Comparison of ENCODE assay signal across 23 cellular contexts in genomic region chr21:33659550-33659949, GRCh38. TPM values are rescaled to one million over a fixed set of nuclear protein-coding genes. Genes with fewer than 3 reads are reported as not detected.
DNase-seq lines count a peak whose midpoint lies in the region; ATAC-seq, FAIRE-seq and TF ChIP-seq lines count a peak whose summit lies in the region.
"Had no signal": no experiment of that assay in that cellular context is flagged by ENCODE, and none has a peak within 500 bp of the region (broad histone marks: within the 10 kb centered on the region; RNA-seq: fewer than 3 reads in every experiment).

No MANE protein-coding gene starts in this region.

- H4K8ac ChIP-seq in H1 (ENCODE audit: extremely low read depth, insufficient read depth, low read length), result no peak overlapping the region

- no peak overlapping the region for H3K23ac ChIP-seq in H1 (ENCODE audit: insufficient read length)

- H3K27me3 Mint-ChIP-seq in HFFc6 (ENCODE audit: insufficient read depth), result no peaks in the 10 kb centered on the region; the same call in none of the 2 replicates

- H2BK15ac ChIP-seq in H1 (ENCODE audit: low read length), result 0 out of 2 replicates have a peak overlapping the region, but pooled peaks have one; percentile 77

- no peak overlapping the region for H4K91ac ChIP-seq in H1 (replicated peaks; ENCODE audit: insufficient read length, low read length)

- H3K4me3 ChIP-seq in H1 (ENCODE audit: extremely low read depth in 1 of 4, insufficient read depth in 2 of 4, low read depth in 3 of 4, low read length in 4 of 4) (no peak overlapping the region), parathyroid adenoma (ENCODE audit: low read depth, low read length) (no peak overlapping the region)
- H3K4me3 ChIP-seq: A549, BLaER1 had no signal

- no peak overlapping the region for H4K5ac ChIP-seq in H1 (ENCODE audit: insufficient read length, low read depth, low read length)

- peak overlapping the region; percentile 29; the same call in 1 of the 2 replicates for H3K27ac Mint-ChIP-seq in HFFc6
- H3K27ac Mint-ChIP-seq: CD8-positive, alpha-beta T cell had no signal

- H3K27me3 ChIP-seq in H1 (replicated peaks in 1 of 4; ENCODE audit: control insufficient read depth in 3 of 4, extremely low read depth in 1 of 4, insufficient read depth in 3 of 4, low read length in 3 of 4) (no peaks in the 10 kb centered on the region), parathyroid adenoma (ENCODE audit: control insufficient read depth, insufficient read depth, low read length) (no peaks in the 10 kb centered on the region)
- H3K27me3 ChIP-seq: BLaER1 had no signal

- peak overlapping the region; percentile 44; the same call in 1 of the 2 replicates for H3K27ac ChIP-seq in C4-2B
- no peak overlapping the region for H3K27ac ChIP-seq in H1 (ENCODE audit: low read depth, low read length)
- H3K27ac ChIP-seq in parathyroid adenoma, result peak overlapping the region; percentile 39
- H3K27ac ChIP-seq: BLaER1 had no signal

- H3K9me3 ChIP-seq in H1 (ENCODE audit: insufficient read depth in 2 of 2, low read depth in 1 of 2, low read length in 1 of 2) (no peaks in the 10 kb centered on the region), parathyroid adenoma (ENCODE audit: control insufficient read depth, low read length) (no peaks in the 10 kb centered on the region)

- no peak overlapping the region for H3K4ac ChIP-seq in H1 (replicated peaks; ENCODE audit: insufficient read length, low read depth, low read length)

- POLR2A ChIA-PET in H1 (lab: Charles Lee; ENCODE audit: partially characterized antibody), result no interaction called here

- peaks cover 26% of the 10 kb centered on the region for H3K9me3 Mint-ChIP-seq in HFFc6

- CTCF ChIA-PET in H1 (lab: Charles Lee; ENCODE audit: partially characterized antibody), result interaction anchor here (1.4 kb wide), 1 partner anchor 236 kb away, joined by 3 read pairs; no protein-coding TSS in a partner anchor

- peaks cover 0 to 9% (median 2%) of the 10 kb centered on the region in 4 experiments; a peak in 3 of 7 replicates for H3K4me1 ChIP-seq in H1 (replicated peaks in 1 of 4; ENCODE audit: control insufficient read depth in 3 of 4, insufficient read depth in 4 of 4, low read length in 3 of 4)
- peaks cover 15% of the 10 kb centered on the region for H3K4me1 ChIP-seq in parathyroid adenoma
- H3K4me1 ChIP-seq: BLaER1 had no signal

- H2BK20ac ChIP-seq in H1 (ENCODE audit: low read length), result no peak overlapping the region

- no peak overlapping the region for H3K9ac ChIP-seq in H1 (replicated peaks in 1 of 4; ENCODE audit: extremely low read depth in 1 of 4, low read depth in 3 of 4, low read length in 3 of 4)
- H3K9ac ChIP-seq in parathyroid adenoma, result no peak overlapping the region
- H3K9ac ChIP-seq: BLaER1, SK-N-SH had no signal

- TF ChIP-seq POLR2A in H1 (IDR thresholded peaks at IDR 0.05; ENCODE audit: control extremely low read depth in 1 of 2, low read depth in 2 of 2, low read length in 2 of 2), result no peak

- H2BK120ac ChIP-seq in H1 (replicated peaks; ENCODE audit: low read depth, low read length), result no peak overlapping the region

- TF ChIP-seq CTCF in C4-2B (conservative IDR thresholded peaks at IDR 0.05) (no peak), HFFc6 (IDR thresholded peaks at IDR 0.05) (no peak), H1 (IDR thresholded peaks at IDR 0.05; ENCODE audit: control extremely low read depth in 1 of 3, insufficient read depth in 1 of 3, low read depth in 1 of 3, low read length in 3 of 3) (no peak), parathyroid adenoma (IDR thresholded peaks at IDR 0.05) (no peak)

- no peak for DNase-seq in HFFc6
- no peak for DNase-seq in H1 (ENCODE audit: low read depth in 1 of 2, low spot score in 2 of 2)
- DNase-seq in NCI-H1694 treated with DMSO at 0.1 percent for 48 hours (lab: John Stamatoyannopoulos, UW), result no peak
- DNase-seq in DMS 273 treated with DMSO at 0.1 percent for 48 hours (lab: John Stamatoyannopoulos, UW), result no peak
- DNase-seq in GM19239 (ENCODE audit: insufficient read length, low spot score), result no peak
- DNase-seq: CD8-positive, alpha-beta T cell; DMS79; HCEC 1CT; KG1; NCI-H1105 treated with DMSO at 0.1 percent for 48 hours; NCI-H187; NCI-H2107; NCI-H2227 treated with DMSO at 0.1 percent for 48 hours; NCI-H510A treated with DMSO at 0.1 percent for 48 hours; NCI-H82; SHP77 treated with DMSO at 0.1 percent for 48 hours; SK-N-SH had no signal

- H3K36me3 Mint-ChIP-seq in HFFc6 (ENCODE audit: low read depth), result peaks cover 69% of the 10 kb centered on the region
- H3K36me3 Mint-ChIP-seq: CD8-positive, alpha-beta T cell had no signal

- H2BK5ac ChIP-seq in H1 (ENCODE audit: low read depth, low read length), result no peak overlapping the region

- H2BK12ac ChIP-seq in H1 (ENCODE audit: low read depth, low read length), result no peak overlapping the region

- no peak overlapping the region for H3K14ac ChIP-seq in H1 (ENCODE audit: insufficient read length)

- H2AK5ac ChIP-seq in H1 (ENCODE audit: low read depth, low read length), result no peak overlapping the region

- no peak overlapping the region for H3K4me2 ChIP-seq in H1 (ENCODE audit: insufficient read depth in 1 of 2, low read depth in 2 of 2, low read length in 2 of 2)
- H3K4me2 ChIP-seq in parathyroid adenoma (ENCODE audit: low read length), result no peak overlapping the region
- H3K4me2 ChIP-seq: A549, BLaER1, SK-N-SH had no signal

- peaks cover 6 to 24% of the 10 kb centered on the region in 2 experiments for H4K20me1 ChIP-seq in H1 (replicated peaks in 1 of 2; ENCODE audit: control insufficient read depth in 1 of 2, insufficient read depth in 2 of 2, low read length in 2 of 2)
- H4K20me1 ChIP-seq: BLaER1 had no signal

- TF ChIP-seq RAD21 in H1 (IDR thresholded peaks at IDR 0.05 in 1 of 2, conservative IDR thresholded peaks at IDR 0.05 in 1 of 2; ENCODE audit: low read depth in 2 of 2, low read length in 2 of 2), result no peak

- no peak for ATAC-seq in HG03469 (IDR thresholded peaks at IDR 0.05; ENCODE audit: unreplicated experiment)
- ATAC-seq: A549; CD8-positive, alpha-beta T cell had no signal

- peaks cover 68% of the 10 kb centered on the region for H3K4me1 Mint-ChIP-seq in HFFc6 (ENCODE audit: low read depth)

- peaks cover 26 to 98% of the 10 kb centered on the region in 2 experiments for H3K79me2 ChIP-seq in H1 (ENCODE audit: control insufficient read depth in 1 of 2, insufficient read depth in 2 of 2, low read length in 2 of 2)
- H3K79me2 ChIP-seq in parathyroid adenoma, result peaks cover 8% of the 10 kb centered on the region

- no peak overlapping the region for H2AFZ ChIP-seq in H1 (ENCODE audit: low read length)
- no peak overlapping the region for H2AFZ ChIP-seq in parathyroid adenoma

- no peak overlapping the region for H3K4me3 Mint-ChIP-seq in HFFc6
- H3K4me3 Mint-ChIP-seq: CD8-positive, alpha-beta T cell had no signal

- H3K36me3 ChIP-seq in H1 (ENCODE audit: control insufficient read depth in 2 of 4, insufficient read depth in 4 of 4, low read length in 3 of 4), result no peaks in the 10 kb centered on the region
- H3K36me3 ChIP-seq in parathyroid adenoma (ENCODE audit: control insufficient read depth, insufficient read depth, low read length), result no peaks in the 10 kb centered on the region
- H3K36me3 ChIP-seq: BLaER1 had no signal

- TF ChIP-seq EP300 in H1 (IDR thresholded peaks at IDR 0.05; ENCODE audit: borderline replicate concordance in 1 of 2, low read depth in 2 of 2, low read length in 2 of 2), result no peak

- peaks cover 9% of the 10 kb centered on the region for H3K79me1 ChIP-seq in H1 (ENCODE audit: low read depth, low read length)

- FAIRE-seq in H1 (lab: Jason Lieb, UNC) (no peak), GM19239 (lab: Jason Lieb, UNC) (no peak)
- FAIRE-seq: A549, D721Med had no signal

- WGBS in H1 (ENCODE audit: extremely low coverage in 1 of 2, insufficient coverage in 1 of 2, insufficient read length in 1 of 2, insufficient replicate concordance in 2 of 2, low coverage in 1 of 2, low lambda C conversion rate in 2 of 2, missing lambda C conversion rate in 1 of 2), 2 experiments, result 92% methylated on average over 1 of the region's 1 CpG; no CpG with 5 or more reads in 1 of the 2 experiments

- no peak overlapping the region for H3K56ac ChIP-seq in H1 (replicated peaks; ENCODE audit: insufficient read length, low read depth, low read length)

- no peak overlapping the region for H3K18ac ChIP-seq in H1 (ENCODE audit: extremely low read depth, low read length)

- no peaks in the 10 kb centered on the region for H3K23me2 ChIP-seq in H1 (ENCODE audit: low read depth, low read length)

TF ChIP-seq in H1, 55 proteins besides CTCF, POLR2A, EP300 and RAD21 (continues in another document):
- TF ChIP-seq SRF (IDR thresholded peaks at IDR 0.05; ENCODE audit: low read depth, low read length), result no peak
- TF ChIP-seq MAX (IDR thresholded peaks at IDR 0.05), result no peak
- TF ChIP-seq RFX5 (IDR thresholded peaks at IDR 0.05; ENCODE audit: borderline replicate concordance, low read depth, low read length), result no peak
- TF ChIP-seq SP1 (IDR thresholded peaks at IDR 0.05; ENCODE audit: low read depth, low read length), result no peak

RNA-seq across cellular contexts. Expression of gene ITSN1, which starts 17.2 kb away (rescaled TPM):
- 10 to 100 TPM; 47.7 to 54.8 (median 54.0) TPM for total RNA-seq in HFFc6 (2021; fragmentation: NEBNext Ultra II Directional; extraction: Animal tissue kit (Norgen Biotek cat#: 25700))
- total RNA-seq in H1 (2021; fragmentation: NEBNext Ultra II Directional; extraction: Animal tissue kit (Norgen Biotek cat#: 25700)), result 78.1 and 81.1 TPM in 2 replicates
- 48.9 and 60.8 TPM in 2 replicates for polyA plus RNA-seq in H1 (2011; rRNA removed)
- polyA plus RNA-seq in H1 (2011; cell fraction: cytosol; rRNA removed), result 71.3 TPM
- polyA plus RNA-seq in H1 (2011; cell fraction: nucleus; rRNA removed), result 151 TPM
- 77.9 to 94.5 TPM (median 91.7 TPM) in 4 replicates for polyA plus RNA-seq in H1 (2012, experiment 1 of 2)
- 5.1 TPM for polyA plus RNA-seq in H1 (2012, experiment 2 of 2)
- polyA plus RNA-seq in H1 (2013, experiment 1 of 2), result 51.9 TPM
- polyA plus RNA-seq in H1 (2013, experiment 2 of 2), result 50.0 TPM
- polyA minus RNA-seq in H1 (2011; rRNA and poly(A)+ RNA removed), result 132 and 143 TPM in 2 replicates
- 54.9 TPM for polyA minus RNA-seq in H1 (2011; cell fraction: cytosol; rRNA and poly(A)+ RNA removed)
- 85.2 TPM for polyA minus RNA-seq in H1 (2011; cell fraction: nucleus; rRNA and poly(A)+ RNA removed)

RNA-seq across cellular contexts. Expression of gene CRYZL1, which starts 18.0 kb away (rescaled TPM):
- 10 to 100 TPM; 28.0 to 32.8 (median 30.2) TPM for total RNA-seq in HFFc6 (2021; fragmentation: NEBNext Ultra II Directional; extraction: Animal tissue kit (Norgen Biotek cat#: 25700))
- total RNA-seq in H1 (2021; fragmentation: NEBNext Ultra II Directional; extraction: Animal tissue kit (Norgen Biotek cat#: 25700)), result 15.6 and 16.8 TPM in 2 replicates
- polyA plus RNA-seq in H1 (2011; rRNA removed), result 8.3 and 15.8 TPM in 2 replicates
- polyA plus RNA-seq in H1 (2011; cell fraction: cytosol; rRNA removed), result 19.8 TPM
- 11.1 TPM for polyA plus RNA-seq in H1 (2011; cell fraction: nucleus; rRNA removed)
- 17.9 to 29.6 TPM (median 19.1 TPM) in 4 replicates for polyA plus RNA-seq in H1 (2012, experiment 1 of 2)
- 2.5 TPM for polyA plus RNA-seq in H1 (2012, experiment 2 of 2)
- polyA plus RNA-seq in H1 (2013, experiment 1 of 2), result 15.6 TPM
- 14.2 TPM for polyA plus RNA-seq in H1 (2013, experiment 2 of 2)
- polyA minus RNA-seq in H1 (2011; rRNA and poly(A)+ RNA removed), result 35.9 and 37.8 TPM in 2 replicates
- polyA minus RNA-seq in H1 (2011; cell fraction: cytosol; rRNA and poly(A)+ RNA removed), result 13.5 TPM
- polyA minus RNA-seq in H1 (2011; cell fraction: nucleus; rRNA and poly(A)+ RNA removed), result 34.1 TPM
